ENCODE assay signal across 12 cellular contexts in the genomic region with DNA sequence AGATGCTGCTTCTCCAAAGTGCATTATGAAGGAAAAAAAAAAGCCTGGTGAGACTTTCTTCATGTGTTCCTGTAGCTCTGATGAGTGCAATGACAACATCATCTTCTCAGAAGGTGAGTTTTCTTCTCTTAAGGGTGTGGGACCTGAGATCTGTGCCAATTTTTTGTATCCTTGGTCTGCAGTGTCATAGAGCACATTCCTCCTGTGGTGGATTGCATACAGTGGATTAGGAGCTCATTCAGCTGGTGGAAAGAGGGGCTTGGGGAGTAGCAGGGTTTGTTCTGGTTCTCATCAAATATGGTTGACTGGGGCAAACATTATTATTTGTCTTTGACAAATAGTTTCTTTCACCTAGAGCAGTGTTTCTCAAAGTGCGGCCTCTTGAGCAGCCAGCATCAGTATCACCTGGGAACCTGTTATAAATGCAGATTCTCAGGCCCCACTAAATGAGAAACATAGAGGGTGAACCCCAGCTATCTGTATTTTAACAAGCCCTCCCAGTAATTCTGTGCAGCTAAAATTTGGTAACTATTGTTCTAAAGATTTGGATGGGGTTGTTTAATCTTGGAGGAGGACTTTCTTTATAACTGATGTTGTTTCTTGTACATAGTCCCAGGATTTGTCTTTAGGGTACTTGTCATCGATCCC. TPM values are rescaled to one million over a fixed set of nuclear protein-coding genes. Genes with fewer than 3 reads are reported as not detected.
A peak's percentile ranks its signal among the peaks of the same experiment; 100 is the strongest.
DNase-seq lines count a peak whose midpoint lies in the region; ATAC-seq, FAIRE-seq and TF ChIP-seq lines count a peak whose summit lies in the region.
"Had no signal": no experiment of that assay in that cellular context is flagged by ENCODE, and none has a peak within 500 bp of the region (broad histone marks: within the 10 kb centered on the region; RNA-seq: fewer than 3 reads in every experiment).

No MANE protein-coding gene starts in this region.

- 91% methylated on average over 2 of the region's 2 CpGs for WGBS in HepG2 (ENCODE audit: low lambda C conversion rate)
- 87% methylated on average over 2 of the region's 2 CpGs for WGBS in right lobe of liver (ENCODE audit: insufficient coverage, low coverage, low lambda C conversion rate, missing lambda C conversion rate)
- WGBS in mesenchymal stem cell = 100% methylated on average over 2 of the region's 2 CpGs
- 89 to 93% methylated on average over 2 of the region's 2 CpGs for WGBS in endodermal cell (ENCODE audit: insufficient coverage in 1 of 2, insufficient read length in 1 of 2), 2 experiments

- CTCF ChIA-PET in HepG2 (lab: Yijun Ruan, JAX; ENCODE audit: low intra/inter-chr PET ratio, low total read pairs) = no interaction called here

- no peak overlapping the region for H3K14ac ChIP-seq in mesenchymal stem cell (ENCODE audit: low read length in 2 of 2)

- H2BK120ac ChIP-seq in mesenchymal stem cell (ENCODE audit: low read depth, low read length) = peak overlapping the region; percentile 54

- H3K27ac ChIP-seq in HepG2 (ENCODE audit: extremely low read length, insufficient read depth, low read length) (no peak overlapping the region), right lobe of liver (no peak overlapping the region), mesenchymal stem cell (ENCODE audit: low read length, poor library complexity, severe bottlenecking) (no peak overlapping the region), endodermal cell (ENCODE audit: low read depth, low read length) (no peak overlapping the region)

- no peak overlapping the region for H2BK5ac ChIP-seq in mesenchymal stem cell (ENCODE audit: low read depth, low read length, poor library complexity, severe bottlenecking)

- no peaks in the 10 kb centered on the region for H3K27me3 Mint-ChIP-seq in endodermal cell (ENCODE audit: insufficient read depth)

- H3K4me1 ChIP-seq in HepG2 (ENCODE audit: insufficient read depth, low read length) (peaks cover 77% of the 10 kb centered on the region), right lobe of liver (peaks cover 0 to 18% (median 9%) of the 10 kb centered on the region in 4 donors), mesenchymal stem cell (ENCODE audit: control insufficient read depth, insufficient read depth, low read depth, low read length) (peaks cover 5% of the 10 kb centered on the region), endodermal cell (ENCODE audit: control insufficient read depth, insufficient read depth, low read length) (no peaks in the 10 kb centered on the region)
- H3K4me1 ChIP-seq: BE2C had no signal

- POLR2A ChIA-PET in HepG2 (lab: Yijun Ruan, JAX) = no interaction called here

- TF ChIP-seq CTCF in HepG2 (CRISPR knock-in tag; IDR thresholded peaks at IDR 0.05) = no peak
- no peak for TF ChIP-seq CTCF in right lobe of liver (IDR thresholded peaks at IDR 0.05)
- no peak for TF ChIP-seq CTCF in endodermal cell (conservative IDR thresholded peaks at IDR 0.05)

- peaks cover 5% of the 10 kb centered on the region for H3K4me1 Mint-ChIP-seq in endodermal cell

- H3K27me3 ChIP-seq in HepG2 (ENCODE audit: control insufficient read depth in 1 of 2, insufficient read depth in 2 of 2, low read length in 2 of 2) (no peaks in the 10 kb centered on the region), right lobe of liver (no peaks in the 10 kb centered on the region), mesenchymal stem cell (ENCODE audit: control insufficient read depth in 1 of 2, insufficient read depth in 1 of 2, low read length in 2 of 2) (no peaks in the 10 kb centered on the region), endodermal cell (ENCODE audit: control insufficient read depth, insufficient read depth, low read length, poor library complexity, severe bottlenecking) (no peaks in the 10 kb centered on the region)
- H3K27me3 ChIP-seq: BE2C had no signal

- no peak overlapping the region for H3K9ac ChIP-seq in HepG2 (ENCODE audit: insufficient read depth, low read depth, low read length)
- no peak overlapping the region for H3K9ac ChIP-seq in mesenchymal stem cell (ENCODE audit: low read length)
- H3K9ac ChIP-seq in endodermal cell (ENCODE audit: extremely low read depth, low read length, poor library complexity, severe bottlenecking) = no peak overlapping the region

- no peaks in the 10 kb centered on the region for H3K9me3 ChIP-seq in HepG2 (ENCODE audit: low read length)
- no peaks in the 10 kb centered on the region for H3K9me3 ChIP-seq in right lobe of liver
- H3K9me3 ChIP-seq in mesenchymal stem cell (ENCODE audit: control insufficient read depth, low read length) = no peaks in the 10 kb centered on the region
- no peaks in the 10 kb centered on the region for H3K9me3 ChIP-seq in endodermal cell (ENCODE audit: control insufficient read depth, low read length)
- H3K9me3 ChIP-seq: BE2C had no signal

- ATAC-seq in HepG2 (no peak), right lobe of liver (no peak)
- ATAC-seq in activated naive CD4-positive, alpha-beta T cell treated with anti-CD3 and anti-CD28 coated beads, Interleukin-2, amount 50 U/mL, for 72 hours = no peak
- ATAC-seq: activated CD4-positive, CD25-positive, alpha-beta regulatory T cell treated with anti-CD3 and anti-CD28 coated beads, Interleukin-2, amount 50 U/mL, for 24 hours had no signal

- peaks cover 67 to 79% of the 10 kb centered on the region in 2 donors for H3K36me3 Mint-ChIP-seq in activated naive CD4-positive, alpha-beta T cell treated with anti-CD3 and anti-CD28 coated beads, Interleukin-2, amount 50 U/mL, for 72 hours
- H3K36me3 Mint-ChIP-seq in endodermal cell (ENCODE audit: low read depth) = peaks cover 78% of the 10 kb centered on the region

- H3K4ac ChIP-seq in mesenchymal stem cell (ENCODE audit: low read depth in 1 of 2, low read length in 2 of 2) = peak overlapping the region; percentile 43 to 65

- no peak for DNase-seq in HepG2 (ENCODE audit: low spot score)
- DNase-seq in right lobe of liver = no peak
- DNase-seq in activated naive CD4-positive, alpha-beta T cell treated with anti-CD3 and anti-CD28 coated beads, Interleukin-2, amount 50 U/mL, for 72 hours (ENCODE audit: low spot score in 2 of 2) = no peak
- DNase-seq in mesenchymal stem cell = no peak
- DNase-seq in DMS53 treated with DMSO at 0.1 percent for 48 hours (lab: John Stamatoyannopoulos, UW; ENCODE audit: unreplicated experiment) = no peak
- no peak for DNase-seq in endodermal cell
- no peak for DNase-seq in HPDE6-E6E7 (ENCODE audit: extremely low spot score)
- no peak for DNase-seq in SW 1271 (lab: John Stamatoyannopoulos, UW)
- DNase-seq: BE2C, kidney glomerular epithelial cell, NCI-H774 had no signal

- H2BK12ac ChIP-seq in mesenchymal stem cell (ENCODE audit: low read length in 2 of 2) = no peak overlapping the region

- in situ Hi-C loops in HepG2 (cut with HindIII; ENCODE audit: extremely low pct_ligation_motif_present, low pct_unique_long_range_greater_than_20kb) = no loop called here

- TF ChIP-seq POLR2A in HepG2 (IDR thresholded peaks at IDR 0.05; ENCODE audit: insufficient read depth in 1 of 2, low read depth in 2 of 2, low read length in 2 of 2) (no peak), right lobe of liver (IDR thresholded peaks at IDR 0.05) (no peak)

- peak overlapping the region; percentile 47 for H4K8ac ChIP-seq in mesenchymal stem cell (ENCODE audit: low read length)

- no peak overlapping the region for H3K4me3 ChIP-seq in HepG2 (replicated peaks in 1 of 3; ENCODE audit: insufficient read depth in 1 of 3, low read depth in 2 of 3, low read length in 3 of 3)
- no peak overlapping the region for H3K4me3 ChIP-seq in right lobe of liver
- no peak overlapping the region for H3K4me3 ChIP-seq in mesenchymal stem cell (ENCODE audit: insufficient read depth in 1 of 2, low read depth in 1 of 2, low read length in 2 of 2)
- no peak overlapping the region for H3K4me3 ChIP-seq in endodermal cell (ENCODE audit: low read length)

- peaks cover 94% of the 10 kb centered on the region for H3K79me2 ChIP-seq in HepG2 (ENCODE audit: insufficient read depth, low read length)

- no peak for FAIRE-seq in HepG2 (lab: Jason Lieb, UNC)

- H3K4me2 ChIP-seq in HepG2 (ENCODE audit: low read depth, low read length) (no peak overlapping the region), mesenchymal stem cell (ENCODE audit: low read length, poor library complexity, severe bottlenecking) (no peak overlapping the region)

- H4K91ac ChIP-seq in mesenchymal stem cell (ENCODE audit: low read length) = peak overlapping the region; percentile 25

- H2AK5ac ChIP-seq in mesenchymal stem cell (ENCODE audit: low read length, severe bottlenecking) = no peak overlapping the region

- peak overlapping the region in 1 of 2 experiments; percentile 28 for H3K18ac ChIP-seq in mesenchymal stem cell (ENCODE audit: low read depth in 1 of 2, low read length in 2 of 2)

- H3K79me1 ChIP-seq in mesenchymal stem cell (replicated peaks; ENCODE audit: low read length, poor library complexity, severe bottlenecking) = peaks cover 28% of the 10 kb centered on the region

- intact Hi-C loops in HepG2 (cut with micrococcal nuclease; ENCODE audit: unreplicated experiment) = no loop called here
- intact Hi-C loops in right lobe of liver (cut with DNase I) = no loop called here

- no peak for TF ChIP-seq EP300 in HepG2 (IDR thresholded peaks at IDR 0.05; ENCODE audit: low read depth in 2 of 2, low read length in 2 of 2)
- TF ChIP-seq EP300 in HepG2 (CRISPR knock-in tag; IDR thresholded peaks at IDR 0.05; ENCODE audit: borderline replicate concordance) = no peak

- peaks cover 91% of the 10 kb centered on the region for H4K20me1 ChIP-seq in HepG2 (ENCODE audit: insufficient read depth, low read length)

- peaks cover 0 to 4% of the 10 kb centered on the region in 2 donors for H3K9me3 Mint-ChIP-seq in activated naive CD4-positive, alpha-beta T cell treated with anti-CD3 and anti-CD28 coated beads, Interleukin-2, amount 50 U/mL, for 72 hours
- H3K9me3 Mint-ChIP-seq in endodermal cell = no peaks in the 10 kb centered on the region

- H3K4me3 Mint-ChIP-seq in endodermal cell = no peak overlapping the region

- H3K23ac ChIP-seq in mesenchymal stem cell (ENCODE audit: low read length in 2 of 2) = peak overlapping the region in 1 of 2 experiments; percentile 70

- H3K27ac Mint-ChIP-seq in activated naive CD4-positive, alpha-beta T cell treated with anti-CD3 and anti-CD28 coated beads, Interleukin-2, amount 50 U/mL, for 72 hours = peak overlapping the region; percentile 64 to 94
- H3K27ac Mint-ChIP-seq in endodermal cell = no peak overlapping the region

- H2AFZ ChIP-seq in HepG2 (ENCODE audit: low read length) (no peak overlapping the region), mesenchymal stem cell (ENCODE audit: low read depth, low read length) (no peak overlapping the region)

- TF ChIP-seq RAD21 in HepG2 (CRISPR knock-in tag; IDR thresholded peaks at IDR 0.05) = no peak

- H2BK15ac ChIP-seq in mesenchymal stem cell (ENCODE audit: low read depth, poor library complexity, severe bottlenecking) = no peak overlapping the region

- BruUV-seq in HepG2 (replicated peaks; lab: Mats Ljungman, UMichigan) = no TSS peak

- H3K36me3 ChIP-seq in HepG2 (replicated peaks in 1 of 2; ENCODE audit: control insufficient read depth in 1 of 2, insufficient read depth in 2 of 2, low read length in 2 of 2) = peaks cover 46 to 96% of the 10 kb centered on the region in 2 experiments
- H3K36me3 ChIP-seq in right lobe of liver = peaks cover 6 to 52% (median 32%) of the 10 kb centered on the region in 4 donors
- peaks cover 25 to 97% of the 10 kb centered on the region in 2 experiments for H3K36me3 ChIP-seq in mesenchymal stem cell (ENCODE audit: control insufficient read depth in 1 of 2, insufficient read depth in 2 of 2, low read depth in 1 of 2, low read length in 2 of 2)
- H3K36me3 ChIP-seq in endodermal cell (ENCODE audit: control insufficient read depth, insufficient read depth, low read length) = peaks cover 78% of the 10 kb centered on the region
- H3K36me3 ChIP-seq: BE2C had no signal

RNA-seq across cellular contexts. Expression of gene TGFBR2, which starts 44.1 kb away (rescaled TPM):
- total RNA-seq in HepG2 (2016; rRNA removed; fragmentation: Illumina TruSeq; extraction: Trizol) (68.1 and 82.2 TPM in 2 replicates), right lobe of liver (10 to 100 TPM; 24.9 to 52.6 (median 45.5) TPM), endodermal cell (1 to 10 TPM; 6.0 to 9.6 TPM)
- 25.9 and 27.4 TPM in 2 replicates for total RNA-seq in HepG2 (2016; cell fraction: cytosol; rRNA removed; fragmentation: Illumina TruSeq; extraction: Trizol; ENCODE audit: low read depth)
- 66.0 and 82.3 TPM in 2 replicates for total RNA-seq in HepG2 (2016; cell fraction: insoluble cytoplasmic fraction; rRNA removed; fragmentation: Illumina TruSeq; extraction: Trizol)
- 67.6 and 68.8 TPM in 2 replicates for total RNA-seq in HepG2 (2016; cell fraction: membrane; rRNA removed; fragmentation: Illumina TruSeq; extraction: Trizol)
- total RNA-seq in HepG2 (2016; cell fraction: nucleus; rRNA removed; fragmentation: Illumina TruSeq; extraction: Trizol) = 134 and 135 TPM in 2 replicates
- 187 and 204 TPM in 2 replicates for polyA plus RNA-seq in HepG2 (2011; rRNA removed)
- 141 and 194 TPM in 2 replicates for polyA plus RNA-seq in HepG2 (2011; cell fraction: cytosol; rRNA removed)
- 105 and 123 TPM in 2 replicates for polyA plus RNA-seq in HepG2 (2011; cell fraction: nucleus; rRNA removed)
- 125 and 162 TPM in 2 replicates for polyA plus RNA-seq in HepG2 (2012)
- 8.6 and 9.7 TPM in 2 replicates for polyA plus RNA-seq in HepG2 (2016; cell fraction: cytosol; fragmentation: Illumina TruSeq; extraction: Trizol; ENCODE audit: low read depth)
- 68.0 and 70.0 TPM in 2 replicates for polyA plus RNA-seq in HepG2 (2016; cell fraction: insoluble cytoplasmic fraction; fragmentation: Illumina TruSeq; extraction: Trizol; ENCODE audit: low read depth)
- polyA plus RNA-seq in HepG2 (2016; cell fraction: membrane; fragmentation: Illumina TruSeq; extraction: Trizol; ENCODE audit: low read depth) = 38.2 and 38.9 TPM in 2 replicates
- polyA plus RNA-seq in HepG2 (2016; cell fraction: nucleus; fragmentation: Illumina TruSeq; extraction: Trizol; ENCODE audit: insufficient read depth, low read depth) = 134 and 138 TPM in 2 replicates
- 24.1 and 399 TPM in 2 replicates for polyA minus RNA-seq in HepG2 (2011; rRNA and poly(A)+ RNA removed; ENCODE audit: low replicate concordance)
- 188 and 237 TPM in 2 replicates for polyA minus RNA-seq in HepG2 (2011; cell fraction: cytosol; rRNA and poly(A)+ RNA removed)
- polyA minus RNA-seq in HepG2 (2011; cell fraction: nucleus; rRNA and poly(A)+ RNA removed) = 353 and 432 TPM in 2 replicates
- 10 to 100 TPM; 45.0 to 74.1 TPM for total RNA-seq in activated naive CD4-positive, alpha-beta T cell treated with anti-CD3 and anti-CD28 coated beads, Interleukin-2, amount 50 U/mL, for 72 hours
- 195 TPM for polyA plus RNA-seq in mesenchymal stem cell (2013, experiment 1 of 2)
- 202 TPM for polyA plus RNA-seq in mesenchymal stem cell (2013, experiment 2 of 2)
- 3.9 TPM for polyA plus RNA-seq in endodermal cell (2013, experiment 1 of 2)
- 3.6 TPM for polyA plus RNA-seq in endodermal cell (2013, experiment 2 of 2)
